ENCODE assay signal across 24 cellular contexts in the genomic region with DNA sequence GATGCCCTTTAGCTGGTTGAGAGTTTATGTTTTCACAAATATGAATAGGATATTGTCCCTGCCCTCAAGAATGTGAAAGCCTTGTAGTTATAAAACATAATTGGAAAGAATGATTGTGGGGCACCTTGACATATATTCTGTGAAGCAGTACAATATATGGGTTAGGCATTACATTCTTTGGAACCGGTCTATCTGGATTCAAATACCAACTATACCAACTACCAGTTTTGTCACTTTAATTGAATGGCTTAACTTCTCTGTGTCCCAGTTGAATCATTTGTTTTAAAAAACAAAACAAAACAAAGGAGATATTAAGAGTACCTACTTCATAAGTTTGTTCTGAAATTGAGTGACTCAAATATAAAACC.
DNase-seq lines count a peak whose midpoint lies in the region; ATAC-seq, FAIRE-seq and TF ChIP-seq lines count a peak whose summit lies in the region.
"Had no signal": no experiment of that assay in that cellular context is flagged by ENCODE, and none has a peak within 500 bp of the region (broad histone marks: within the 10 kb centered on the region; RNA-seq: fewer than 3 reads in every experiment).

No MANE protein-coding gene starts in this region.

- no peaks in the 10 kb centered on the region for H3K27me3 Mint-ChIP-seq in type B pancreatic cell
- H3K27me3 Mint-ChIP-seq: CD8-positive, alpha-beta memory T cell had no signal

- in situ Hi-C loops in T47D (cut with HindIII; ENCODE audit: low pct_unique_long_range_greater_than_20kb, low sequenced_read_pairs), result no loop called here

- H3K4me3 Mint-ChIP-seq in type B pancreatic cell, result peak overlapping the region; percentile 59
- H3K4me3 Mint-ChIP-seq: CD8-positive, alpha-beta memory T cell had no signal

- intact Hi-C loops in breast epithelium (cut with DNase I; ENCODE audit: low total_unique reads), result no loop called here
- intact Hi-C loops in left colon (cut with DNase I, micrococcal nuclease), result no loop called here

- no peak overlapping the region for H2AFZ ChIP-seq in Karpas-422 (ENCODE audit: low read length)

- no peaks in the 10 kb centered on the region for H3K36me3 ChIP-seq in breast epithelium
- no peaks in the 10 kb centered on the region for H3K36me3 ChIP-seq in Karpas-422 (ENCODE audit: insufficient read depth, low read length)

- H4K20me1 ChIP-seq in Karpas-422 (ENCODE audit: insufficient read depth, low read depth, low read length), result no peaks in the 10 kb centered on the region

- ATAC-seq in left colon, result peak; percentile 56
- no peak for ATAC-seq in HG02642 (IDR thresholded peaks at IDR 0.05; ENCODE audit: poor library complexity, unreplicated experiment)

- DNase-seq in T47D (ENCODE audit: low read depth in 1 of 2, low spot score in 1 of 2) (peak; percentile 28 to 95), breast epithelium (ENCODE audit: low spot score in 2 of 2) (no peak), left colon (no peak), type B pancreatic cell (ENCODE audit: extremely low spot score, unreplicated experiment) (no peak), Karpas-422 (no peak), DMS53 (lab: John Stamatoyannopoulos, UW) (no peak)
- DNase-seq: Calu3; CD8-positive, alpha-beta memory T cell; GF-D8; KG1; NCI-H1105; NCI-H146; NCI-H2029; NCI-H2171; NCI-H345; NCI-H524; NCI-H774; NK-92 treated with Interleukin-12 subunit alpha and Interleukin-12 subunit beta, amount 100 ng/mL, for 24 hours had no signal

- no peak for TF ChIP-seq POLR2A in breast epithelium (IDR thresholded peaks at IDR 0.05)

- H3K79me2 ChIP-seq in Karpas-422 (ENCODE audit: low read length), result no peaks in the 10 kb centered on the region

- no peaks in the 10 kb centered on the region for H3K9me3 Mint-ChIP-seq in type B pancreatic cell
- H3K9me3 Mint-ChIP-seq: CD8-positive, alpha-beta memory T cell had no signal

- peaks cover 6% of the 10 kb centered on the region for H3K4me1 Mint-ChIP-seq in type B pancreatic cell (ENCODE audit: unreplicated experiment)

- no peaks in the 10 kb centered on the region for H3K9me3 ChIP-seq in breast epithelium
- H3K9me3 ChIP-seq in Karpas-422 (ENCODE audit: low read length), result no peaks in the 10 kb centered on the region

- H3K27ac ChIP-seq in breast epithelium, result peak overlapping the region in 1 of 2 donors; percentile 29
- no peak overlapping the region for H3K27ac ChIP-seq in Karpas-422 (ENCODE audit: low read length)
- H3K27ac ChIP-seq: C4-2B, HL-60 had no signal

- peak; percentile 59 for FAIRE-seq in endometrium (lab: Jason Lieb, UNC)
- FAIRE-seq: H54, RCC 7860 had no signal

- H3K36me3 Mint-ChIP-seq in type B pancreatic cell, result peaks cover 3% of the 10 kb centered on the region

- TF ChIP-seq CTCF in breast epithelium (IDR thresholded peaks at IDR 0.05) (no peak), type B pancreatic cell (conservative IDR thresholded peaks at IDR 0.05) (no peak)

- H3K27me3 ChIP-seq in breast epithelium (no peaks in the 10 kb centered on the region), Karpas-422 (ENCODE audit: low read length) (no peaks in the 10 kb centered on the region)

- H3K4me2 ChIP-seq in Karpas-422 (ENCODE audit: low read depth, low read length, poor library complexity, severe bottlenecking), result no peak overlapping the region

- H3K27ac Mint-ChIP-seq in type B pancreatic cell, result peak overlapping the region; percentile 89
- H3K27ac Mint-ChIP-seq: CD8-positive, alpha-beta memory T cell had no signal

- no peak overlapping the region for H3K4me3 ChIP-seq in breast epithelium
- no peak overlapping the region for H3K4me3 ChIP-seq in Karpas-422 (ENCODE audit: low read length)

- H3K9ac ChIP-seq in Karpas-422 (ENCODE audit: low read length), result no peak overlapping the region

- no peaks in the 10 kb centered on the region for H3K9me2 ChIP-seq in Karpas-422 (replicated peaks; ENCODE audit: insufficient read depth, low read length)

- no peaks in the 10 kb centered on the region for H3K4me1 ChIP-seq in breast epithelium
- H3K4me1 ChIP-seq in Karpas-422 (ENCODE audit: low read length), result no peaks in the 10 kb centered on the region

Comparison
In these comparisons a context has a peak if more than half of its experiments do, and no peak if none do; other contexts are left out.
1. DNase-seq: peak in T47D (2 of 2); none in breast epithelium (0 of 2), left colon (0 of 2), type B pancreatic cell (single experiment), Karpas-422 (single experiment) and DMS53 (single experiment).